Comparison of ENCODE assay signal across 19 cellular contexts in genomic region chr6:3292431-3293197, GRCh38. TPM values are rescaled to one million over a fixed set of nuclear protein-coding genes. Genes with fewer than 3 reads are reported as not detected.
DNase-seq lines count a peak whose midpoint lies in the region; ATAC-seq, FAIRE-seq and TF ChIP-seq lines count a peak whose summit lies in the region.
"Had no signal": no experiment of that assay in that cellular context is flagged by ENCODE, and none has a peak within 500 bp of the region (broad histone marks: within the 10 kb centered on the region; RNA-seq: fewer than 3 reads in every experiment).

No MANE protein-coding gene starts in this region.

- H3K4me1 ChIP-seq in kidney (ENCODE audit: control insufficient read depth in 1 of 2, insufficient read depth in 1 of 2, low read depth in 1 of 2, low read length in 2 of 2) (no peaks in the 10 kb centered on the region), osteoblast (ENCODE audit: insufficient read depth, low read length) (peaks cover 3% of the 10 kb centered on the region), upper lobe of right lung (no peaks in the 10 kb centered on the region)

- H3K27ac ChIP-seq in kidney (ENCODE audit: low read depth in 2 of 2, low read length in 2 of 2) (no peak overlapping the region), osteoblast (ENCODE audit: low read depth, low read length) (no peak overlapping the region), upper lobe of right lung (no peak overlapping the region)
- H3K27ac ChIP-seq: A549, C4-2B had no signal

- peak; percentile 38 for DNase-seq in natural killer cell treated with Interleukin-12 subunit alpha and Interleukin-12 subunit beta and Interleukin-15 and Interleukin-18, amount 100 ng/mL, for 72 hours (ENCODE audit: low spot score)
- DNase-seq in natural killer cell (no peak), kidney (peak; percentile 41), osteoblast (ENCODE audit: insufficient read length, low spot score, missing footprints) (peak; percentile 25), upper lobe of right lung (peak; percentile 26), NCI-H1092 (lab: John Stamatoyannopoulos, UW) (no peak)
- DNase-seq in stimulated activated CD4-positive, alpha-beta T cell treated with anti-CD3 and anti-CD28 coated beads, Interleukin-12 subunit alpha, Interleukin-12 subunit beta, amount 100 ng/mL, for 4 hours, result no peak
- DNase-seq: COR-L47; DMS153; EL; H7; NCI-H1417 treated with DMSO at 0.1 percent for 48 hours; NCI-H1930; NCI-H2171; NCI-H446; NK-92 treated with Interleukin-12 subunit alpha and Interleukin-12 subunit beta, amount 100 ng/mL, for 24 hours had no signal

- TF ChIP-seq CTCF in natural killer cell (IDR thresholded peaks at IDR 0.05) (no peak), kidney (IDR thresholded peaks at IDR 0.05; ENCODE audit: borderline replicate concordance, extremely low read depth, insufficient read depth) (no peak), osteoblast (IDR thresholded peaks at IDR 0.05; ENCODE audit: extremely low read depth, low read depth, low read length) (no peak), upper lobe of right lung (IDR thresholded peaks at IDR 0.05) (no peak)

- H3K9me3 ChIP-seq in kidney (ENCODE audit: control insufficient read depth in 1 of 2, low read length in 2 of 2), result no peaks in the 10 kb centered on the region
- no peaks in the 10 kb centered on the region for H3K9me3 ChIP-seq in osteoblast (ENCODE audit: low read depth, low read length)
- H3K9me3 ChIP-seq in upper lobe of right lung, result no peaks in the 10 kb centered on the region
- H3K9me3 ChIP-seq: A549 had no signal

- no peaks in the 10 kb centered on the region for H3K4me1 Mint-ChIP-seq in natural killer cell treated with Interleukin-12 subunit alpha and Interleukin-12 subunit beta and Interleukin-15 and Interleukin-18, amount 100 ng/mL, for 72 hours (ENCODE audit: low read depth in 2 of 2)
- no peaks in the 10 kb centered on the region for H3K4me1 Mint-ChIP-seq in natural killer cell

- H3K4me2 ChIP-seq in osteoblast (ENCODE audit: insufficient read depth, low read length), result no peak overlapping the region
- H3K4me2 ChIP-seq: A549 had no signal

- H3K27me3 Mint-ChIP-seq in natural killer cell treated with Interleukin-12 subunit alpha and Interleukin-12 subunit beta and Interleukin-15 and Interleukin-18, amount 100 ng/mL, for 72 hours, result peaks cover 6 to 12% of the 10 kb centered on the region in 2 donors
- peaks cover 4 to 10% of the 10 kb centered on the region in 2 donors for H3K27me3 Mint-ChIP-seq in natural killer cell (ENCODE audit: low read depth in 2 of 2)

- H2AFZ ChIP-seq in osteoblast (ENCODE audit: low read length), result no peak overlapping the region

- intact Hi-C loops in natural killer cell (cut with micrococcal nuclease) (no loop called here), kidney (cut with DNase I) (no loop called here), upper lobe of right lung (cut with DNase I) (no loop called here)

- H3K27me3 ChIP-seq in osteoblast (ENCODE audit: insufficient read depth, low read length) (no peaks in the 10 kb centered on the region), upper lobe of right lung (no peaks in the 10 kb centered on the region)

- no peak overlapping the region for H3K4me3 Mint-ChIP-seq in natural killer cell treated with Interleukin-12 subunit alpha and Interleukin-12 subunit beta and Interleukin-15 and Interleukin-18, amount 100 ng/mL, for 72 hours
- H3K4me3 Mint-ChIP-seq in natural killer cell, result no peak overlapping the region

- H3K79me2 ChIP-seq in osteoblast (ENCODE audit: insufficient read depth, low read length), result no peaks in the 10 kb centered on the region

- H3K9ac ChIP-seq in kidney (ENCODE audit: low read length in 2 of 2), result no peak overlapping the region

- no peaks in the 10 kb centered on the region for H3K9me3 Mint-ChIP-seq in natural killer cell treated with Interleukin-12 subunit alpha and Interleukin-12 subunit beta and Interleukin-15 and Interleukin-18, amount 100 ng/mL, for 72 hours
- H3K9me3 Mint-ChIP-seq in natural killer cell, result no peaks in the 10 kb centered on the region

- FAIRE-seq in kidney (lab: Jason Lieb, UNC), result no peak
- FAIRE-seq: A549 had no signal

- no peak for ATAC-seq in natural killer cell treated with Interleukin-12 subunit alpha and Interleukin-12 subunit beta and Interleukin-15 and Interleukin-18, amount 100 ng/mL, for 72 hours
- ATAC-seq in natural killer cell, result no peak
- ATAC-seq in upper lobe of right lung, result no peak
- ATAC-seq in HG03469 (IDR thresholded peaks at IDR 0.05; ENCODE audit: unreplicated experiment), result no peak
- ATAC-seq: A549 had no signal

- H3K36me3 Mint-ChIP-seq in natural killer cell treated with Interleukin-12 subunit alpha and Interleukin-12 subunit beta and Interleukin-15 and Interleukin-18, amount 100 ng/mL, for 72 hours, result no peaks in the 10 kb centered on the region
- H3K36me3 Mint-ChIP-seq in natural killer cell, result no peaks in the 10 kb centered on the region

- H3K36me3 ChIP-seq in kidney (ENCODE audit: control insufficient read depth in 1 of 2, insufficient read depth in 2 of 2, low read length in 2 of 2), result peaks cover 2 to 4% of the 10 kb centered on the region in 2 donors
- H3K36me3 ChIP-seq in osteoblast (ENCODE audit: insufficient read depth, low read length), result no peaks in the 10 kb centered on the region
- no peaks in the 10 kb centered on the region for H3K36me3 ChIP-seq in upper lobe of right lung

- no peak overlapping the region for H3K27ac Mint-ChIP-seq in natural killer cell treated with Interleukin-12 subunit alpha and Interleukin-12 subunit beta and Interleukin-15 and Interleukin-18, amount 100 ng/mL, for 72 hours
- H3K27ac Mint-ChIP-seq in natural killer cell, result no peak overlapping the region

- H3K4me3 ChIP-seq in kidney (ENCODE audit: low read length in 2 of 2) (no peak overlapping the region), osteoblast (ENCODE audit: insufficient read depth, low read length) (no peak overlapping the region), upper lobe of right lung (no peak overlapping the region)
- H3K4me3 ChIP-seq: A549 had no signal

- no peaks in the 10 kb centered on the region for H4K20me1 ChIP-seq in osteoblast (ENCODE audit: insufficient read depth, low read length)

RNA-seq across cellular contexts. Expression of gene PSMG4, which starts 33.9 kb away (rescaled TPM):
- total RNA-seq in natural killer cell treated with Interleukin-12 subunit alpha and Interleukin-12 subunit beta and Interleukin-15 and Interleukin-18, amount 100 ng/mL, for 72 hours, result 10 to 100 TPM; 16.4 to 25.2 TPM
- total RNA-seq in natural killer cell (10 to 100 TPM in 2 of 3 donors, 1 to 10 TPM in 1; 8.3 to 15.3 (median 11.3) TPM), kidney (24.9 TPM), osteoblast (19.4 and 24.6 TPM in 2 replicates), upper lobe of right lung (16.9 TPM)
- polyA plus RNA-seq in kidney (ENCODE audit: insufficient read depth, low read depth, low replicate concordance), result 36.8 TPM

Comparison
In these comparisons a context has a peak if more than half of its experiments do, and no peak if none do; other contexts are left out.
1. DNase-seq: peak in natural killer cell treated with Interleukin-12 subunit alpha and Interleukin-12 subunit beta and Interleukin-15 and Interleukin-18, amount 100 ng/mL, for 72 hours (single experiment), kidney (single experiment), osteoblast (single experiment) and upper lobe of right lung (single experiment); none in natural killer cell (single experiment), stimulated activated CD4-positive, alpha-beta T cell treated with anti-CD3 and anti-CD28 coated beads, Interleukin-12 subunit alpha, Interleukin-12 subunit beta, amount 100 ng/mL, for 4 hours (single experiment) and NCI-H1092 (single experiment).